Comparison of ENCODE assay signal across 25 cellular contexts in genomic region chr4:79620627-79621026, GRCh38.
A peak's percentile ranks its signal among the peaks of the same experiment; 100 is the strongest.
DNase-seq lines count a peak whose midpoint lies in the region; ATAC-seq, FAIRE-seq and TF ChIP-seq lines count a peak whose summit lies in the region.
"Had no signal": no experiment of that assay in that cellular context is flagged by ENCODE, and none has a peak within 500 bp of the region (broad histone marks: within the 10 kb centered on the region; RNA-seq: fewer than 3 reads in every experiment).

No MANE protein-coding gene starts in this region.

- in situ Hi-C loops in K562 (cut with MboI), result no loop called here

- H3K79me2 ChIP-seq in GM23338 (replicated peaks; ENCODE audit: insufficient read depth), result no peaks in the 10 kb centered on the region
- no peaks in the 10 kb centered on the region for H3K79me2 ChIP-seq in K562 (ENCODE audit: control insufficient read depth, insufficient read depth, low read length)

- no peaks in the 10 kb centered on the region; the same call in 2 of the 3 replicates for H3K9me3 Mint-ChIP-seq in GM23338
- no peaks in the 10 kb centered on the region for H3K9me3 Mint-ChIP-seq in stimulated activated naive CD8-positive, alpha-beta T cell treated with anti-CD3 and anti-CD28 coated beads, Interleukin-15, amount 100 ng/mL, for 72 hours
- H3K9me3 Mint-ChIP-seq: CD4-positive, alpha-beta memory T cell; CD8-positive, alpha-beta memory T cell had no signal

- H2AFZ ChIP-seq in GM23338 (0 out of 2 replicates have a peak overlapping the region, but pooled peaks have one; percentile 6), K562 (ENCODE audit: low read depth, low read length) (no peak overlapping the region)

- H3K36me3 Mint-ChIP-seq in GM23338 (ENCODE audit: low read depth), result no peaks in the 10 kb centered on the region
- H3K36me3 Mint-ChIP-seq: CD14-positive monocyte; CD4-positive, alpha-beta memory T cell; CD4-positive, CD25-positive, alpha-beta regulatory T cell; CD8-positive, alpha-beta memory T cell had no signal

- H3K9ac ChIP-seq in K562 (ENCODE audit: insufficient read depth in 1 of 2, low read depth in 2 of 2, low read length in 2 of 2), result no peak overlapping the region
- H3K9ac ChIP-seq: BLaER1 had no signal

- POLR2A ChIA-PET in K562 (lab: Yijun Ruan, JAX), result interaction anchor here (1.1 kb wide), 1 partner anchor 9 kb away, joined by 3 read pairs; no protein-coding TSS in a partner anchor

- H3F3A ChIP-seq in GM23338 (replicated peaks; ENCODE audit: low read depth), result no peaks in the 10 kb centered on the region

- H3K4me1 ChIP-seq in GM23338 (ENCODE audit: insufficient read depth) (peaks cover 11% of the 10 kb centered on the region), K562 (replicated peaks in 1 of 2; ENCODE audit: control insufficient read depth in 2 of 2, insufficient read depth in 2 of 2, low read length in 2 of 2) (peaks cover 0 to 9% of the 10 kb centered on the region in 2 experiments; a peak in 2 of 5 replicates)
- H3K4me1 ChIP-seq: BLaER1 had no signal

- no peaks in the 10 kb centered on the region for H3K9me1 ChIP-seq in K562 (ENCODE audit: control insufficient read depth, insufficient read depth, low read length)

- H3K9me3 ChIP-seq in K562 (replicated peaks; ENCODE audit: control insufficient read depth, insufficient read depth, low read depth, low read length), result no peaks in the 10 kb centered on the region
- H3K9me3 ChIP-seq: BE2C, BLaER1 had no signal

- intact Hi-C loops in K562 (cut with micrococcal nuclease), result no loop called here

- ATAC-seq in GM23338, result no peak
- no peak for ATAC-seq in K562
- no peak for ATAC-seq in stimulated activated naive CD8-positive, alpha-beta T cell treated with anti-CD3 and anti-CD28 coated beads, Interleukin-15, amount 100 ng/mL, for 72 hours
- ATAC-seq: GM12878 had no signal

- H3K4me3 Mint-ChIP-seq in GM23338, result no peak overlapping the region
- no peak overlapping the region for H3K4me3 Mint-ChIP-seq in stimulated activated naive CD8-positive, alpha-beta T cell treated with anti-CD3 and anti-CD28 coated beads, Interleukin-15, amount 100 ng/mL, for 72 hours
- H3K4me3 Mint-ChIP-seq: CD14-positive monocyte; CD4-positive, alpha-beta memory T cell; CD4-positive, CD25-positive, alpha-beta regulatory T cell; CD8-positive, alpha-beta memory T cell had no signal

- no peaks in the 10 kb centered on the region for H3K9me2 ChIP-seq in GM23338 (ENCODE audit: insufficient read depth)

- TF ChIP-seq POLR2A in K562 (conservative IDR thresholded peaks at IDR 0.05), result no peak

- FAIRE-seq in K562 (lab: Jason Lieb, UNC), result peak; percentile 67
- FAIRE-seq: GM12878, GM12892, GM18507 had no signal

- H4K20me1 ChIP-seq in GM23338 (replicated peaks; ENCODE audit: insufficient read depth) (no peaks in the 10 kb centered on the region), K562 (replicated peaks; ENCODE audit: control insufficient read depth, insufficient read depth, low read length) (no peaks in the 10 kb centered on the region)
- H4K20me1 ChIP-seq: BLaER1 had no signal

- peaks cover 2% of the 10 kb centered on the region for H3K27me3 Mint-ChIP-seq in GM23338 (ENCODE audit: insufficient read depth, low read depth, poor library complexity)
- no peaks in the 10 kb centered on the region for H3K27me3 Mint-ChIP-seq in stimulated activated naive CD8-positive, alpha-beta T cell treated with anti-CD3 and anti-CD28 coated beads, Interleukin-15, amount 100 ng/mL, for 72 hours
- H3K27me3 Mint-ChIP-seq: CD8-positive, alpha-beta memory T cell had no signal

- peaks cover 9% of the 10 kb centered on the region for H3K4me1 Mint-ChIP-seq in GM23338
- H3K4me1 Mint-ChIP-seq in stimulated activated naive CD8-positive, alpha-beta T cell treated with anti-CD3 and anti-CD28 coated beads, Interleukin-15, amount 100 ng/mL, for 72 hours, result no peaks in the 10 kb centered on the region

- TF ChIP-seq CTCF in GM23338 (conservative IDR thresholded peaks at IDR 0.05; ENCODE audit: low read depth in 2 of 2) (no peak), K562 (IDR thresholded peaks at IDR 0.05 in 2 of 3, conservative IDR thresholded peaks at IDR 0.05 in 1 of 3; ENCODE audit: insufficient read depth in 2 of 3, low read depth in 1 of 3, low read length in 3 of 3) (no peak)

- CTCF ChIA-PET in K562 (lab: Yijun Ruan, JAX; ENCODE audit: low intra/inter-chr PET ratio), result no interaction called here

- H3K4me2 ChIP-seq in GM23338 (no peak overlapping the region), K562 (ENCODE audit: insufficient read depth, low read length) (peak overlapping the region; percentile 3; the same call in 1 of the 2 replicates)
- H3K4me2 ChIP-seq: BLaER1 had no signal

- no peak for DNase-seq in GM23338 (ENCODE audit: low spot score)
- DNase-seq in OCI-M1 (lab: John Stamatoyannopoulos, UW), result peak; percentile 53
- peak in 2 of 4 experiments; percentile 12 for DNase-seq in K562 (ENCODE audit: extremely low read depth in 1 of 4, low spot score in 3 of 4)
- no peak for DNase-seq in NCI-H2227 (lab: John Stamatoyannopoulos, UW; ENCODE audit: unreplicated experiment)
- no peak for DNase-seq in stimulated activated naive CD8-positive, alpha-beta T cell treated with anti-CD3 and anti-CD28 coated beads, Interleukin-15, amount 100 ng/mL, for 72 hours
- DNase-seq: 8988T; ACHN; BE2C; C1 segment of cervical spinal cord; CD4-positive, alpha-beta memory T cell; CD4-positive, CD25-positive, alpha-beta regulatory T cell; CD8-positive, alpha-beta memory T cell; COR-L47; DMS 273 treated with DMSO at 0.1 percent for 48 hours; DMS153; DMS53; DMS79; DND-41; EL; GDM1 had no signal

- no peaks in the 10 kb centered on the region for H3K27me3 ChIP-seq in GM23338 (ENCODE audit: insufficient read depth)
- H3K27me3 ChIP-seq in K562 (ENCODE audit: control insufficient read depth in 2 of 2, insufficient read depth in 2 of 2, low read length in 2 of 2), result no peaks in the 10 kb centered on the region
- H3K27me3 ChIP-seq: BE2C, BLaER1 had no signal

- TF ChIP-seq EP300 in K562 (IDR thresholded peaks at IDR 0.05; ENCODE audit: low read length), result peak; percentile 69

- H3K36me3 ChIP-seq in GM23338 (ENCODE audit: insufficient read depth) (no peaks in the 10 kb centered on the region), K562 (ENCODE audit: control insufficient read depth, insufficient read depth, low read length) (no peaks in the 10 kb centered on the region)
- H3K36me3 ChIP-seq: BE2C, BLaER1 had no signal

- TF ChIP-seq RAD21 in K562 (CRISPR knock-in tag; conservative IDR thresholded peaks at IDR 0.05 in 1 of 2, IDR thresholded peaks at IDR 0.05 in 1 of 2), result no peak

- no peak overlapping the region for H3K27ac ChIP-seq in GM23338 (ENCODE audit: low read depth)
- H3K27ac ChIP-seq in K562 (ENCODE audit: extremely low read depth, low read depth, low read length), result no peak overlapping the region
- H3K27ac ChIP-seq: BLaER1 had no signal

- no peak overlapping the region for H3K27ac Mint-ChIP-seq in GM23338
- no peak overlapping the region for H3K27ac Mint-ChIP-seq in stimulated activated naive CD8-positive, alpha-beta T cell treated with anti-CD3 and anti-CD28 coated beads, Interleukin-15, amount 100 ng/mL, for 72 hours
- H3K27ac Mint-ChIP-seq: CD14-positive monocyte; CD4-positive, alpha-beta memory T cell; CD4-positive, CD25-positive, alpha-beta regulatory T cell; CD8-positive, alpha-beta memory T cell had no signal

- no TSS peak for BruUV-seq in K562 (replicated peaks; lab: Mats Ljungman, UMichigan)

- H3K4me3 ChIP-seq in GM23338 (no peak overlapping the region), K562 (no peak overlapping the region)
- H3K4me3 ChIP-seq: BLaER1, GM12878 had no signal

TF ChIP-seq in GM23338, 12 proteins besides CTCF, POLR2A, EP300 and RAD21 (continues in another document):
- no peak for TF ChIP-seq CREB1 (CRISPR knock-in tag; IDR thresholded peaks at IDR 0.05; ENCODE audit: low read depth)
- TF ChIP-seq STAT1 (IDR thresholded peaks at IDR 0.05; ENCODE audit: unreplicated experiment), result no peak
- TF ChIP-seq ZNF331 (CRISPR knock-in tag; IDR thresholded peaks at IDR 0.05; ENCODE audit: low read depth), result no peak

TF ChIP-seq in K562, 482 proteins besides CTCF, POLR2A, EP300 and RAD21 (continues in another document):
- TF ChIP-seq, protein P1, sequence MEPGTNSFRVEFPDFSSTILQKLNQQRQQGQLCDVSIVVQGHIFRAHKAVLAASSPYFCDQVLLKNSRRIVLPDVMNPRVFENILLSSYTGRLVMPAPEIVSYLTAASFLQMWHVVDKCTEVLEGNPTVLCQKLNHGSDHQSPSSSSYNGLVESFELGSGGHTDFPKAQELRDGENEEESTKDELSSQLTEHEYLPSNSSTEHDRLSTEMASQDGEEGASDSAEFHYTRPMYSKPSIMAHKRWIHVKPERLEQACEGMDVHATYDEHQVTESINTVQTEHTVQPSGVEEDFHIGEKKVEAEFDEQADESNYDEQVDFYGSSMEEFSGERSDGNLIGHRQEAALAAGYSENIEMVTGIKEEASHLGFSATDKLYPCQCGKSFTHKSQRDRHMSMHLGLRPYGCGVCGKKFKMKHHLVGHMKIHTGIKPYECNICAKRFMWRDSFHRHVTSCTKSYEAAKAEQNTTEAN (CRISPR knock-in tag; IDR thresholded peaks at IDR 0.05), result no peak
- TF ChIP-seq RNF219 (CRISPR knock-in tag; IDR thresholded peaks at IDR 0.05) (no peak), CBFA2T3 (IDR thresholded peaks at IDR 0.05) (peak; percentile 88), DDX20 (tag; IDR thresholded peaks at IDR 0.05; ENCODE audit: low read depth) (no peak), BRD9 (IDR thresholded peaks at IDR 0.05; ENCODE audit: low read depth, partially characterized antibody) (no peak), RBM15 (IDR thresholded peaks at IDR 0.05; ENCODE audit: insufficient read depth, low read length) (no peak), RCOR1 (IDR thresholded peaks at IDR 0.05; ENCODE audit: borderline replicate concordance in 1 of 2, low read depth in 2 of 2, low read length in 2 of 2) (peak in 1 of 2 experiments; percentile 82; a peak in 2 of 4 replicates)
